ENCODE assay signal across 8 cellular contexts in genomic region chr20:53586640-53587039, GRCh38. TPM values are rescaled to one million over a fixed set of nuclear protein-coding genes. Genes with fewer than 3 reads are reported as not detected.
DNase-seq lines count a peak whose midpoint lies in the region; ATAC-seq and TF ChIP-seq lines count a peak whose summit lies in the region.

No MANE protein-coding gene starts in this region.

- peak overlapping the region; percentile 93 for H3K27ac Mint-ChIP-seq in stimulated activated naive CD8-positive, alpha-beta T cell treated with anti-CD3 and anti-CD28 coated beads, Interleukin-15, Interleukin-2, amounts not matched to agents 100 ng/mL and 50 ng/mL, for 24 hours
- H3K27ac Mint-ChIP-seq in activated CD8-positive, alpha-beta T cell treated with anti-CD3 and anti-CD28 coated beads for 36 hours: peak overlapping the region; percentile 94
- H3K27ac Mint-ChIP-seq in glutamatergic neuron (ENCODE audit: unreplicated experiment): no peak overlapping the region

- H3K4me3 Mint-ChIP-seq in stimulated activated naive CD8-positive, alpha-beta T cell treated with anti-CD3 and anti-CD28 coated beads, Interleukin-15, Interleukin-2, amounts not matched to agents 100 ng/mL and 50 ng/mL, for 24 hours: peak overlapping the region; percentile 75
- peak overlapping the region; percentile 90 for H3K4me3 Mint-ChIP-seq in activated CD8-positive, alpha-beta T cell treated with anti-CD3 and anti-CD28 coated beads for 36 hours
- no peak overlapping the region for H3K4me3 Mint-ChIP-seq in glutamatergic neuron (ENCODE audit: unreplicated experiment)

- TF ChIP-seq POLR2A in vagina (IDR thresholded peaks at IDR 0.05): no peak

- peaks cover 19% of the 10 kb centered on the region for H3K36me3 Mint-ChIP-seq in stimulated activated naive CD8-positive, alpha-beta T cell treated with anti-CD3 and anti-CD28 coated beads, Interleukin-15, Interleukin-2, amounts not matched to agents 100 ng/mL and 50 ng/mL, for 24 hours (ENCODE audit: low read depth)
- H3K36me3 Mint-ChIP-seq in activated CD8-positive, alpha-beta T cell treated with anti-CD3 and anti-CD28 coated beads for 36 hours (ENCODE audit: low read depth): peaks cover 36% of the 10 kb centered on the region
- no peaks in the 10 kb centered on the region for H3K36me3 Mint-ChIP-seq in glutamatergic neuron (ENCODE audit: unreplicated experiment)

- CTCF ChIA-PET in activated CD8-positive, alpha-beta T cell treated with anti-CD3 and anti-CD28 coated beads for 36 hours (lab: Charles Lee): interaction anchor here (1.2 kb wide), 1 partner anchor 353 kb away, joined by 3 read pairs; no protein-coding TSS in a partner anchor
- CTCF ChIA-PET in A673 (lab: Charles Lee): no interaction called here

- intact Hi-C loops in activated CD8-positive, alpha-beta T cell treated with anti-CD3 and anti-CD28 coated beads for 36 hours (cut with micrococcal nuclease): no loop called here
- intact Hi-C loops in vagina (cut with DNase I): loop anchor here (5.0 kb wide), 1 partner anchor 36 kb away; no protein-coding TSS in a partner anchor
- intact Hi-C loops in A673 (cut with micrococcal nuclease; ENCODE audit: unreplicated experiment): no loop called here

- no peak overlapping the region for H3K4me3 ChIP-seq in mesodermal cell (ENCODE audit: extremely low read depth, insufficient read depth, low read length, poor library complexity, severe bottlenecking)
- no peak overlapping the region for H3K4me3 ChIP-seq in vagina
- no peak overlapping the region for H3K4me3 ChIP-seq in A673 (ENCODE audit: low read depth, low read length, poor library complexity, severe bottlenecking)

- no TSS peak for BruUV-seq in A673 (replicated peaks; lab: Mats Ljungman, UMichigan)

- peaks cover 87% of the 10 kb centered on the region for H3K4me1 Mint-ChIP-seq in stimulated activated naive CD8-positive, alpha-beta T cell treated with anti-CD3 and anti-CD28 coated beads, Interleukin-15, Interleukin-2, amounts not matched to agents 100 ng/mL and 50 ng/mL, for 24 hours (ENCODE audit: low read depth)
- peaks cover 57% of the 10 kb centered on the region for H3K4me1 Mint-ChIP-seq in activated CD8-positive, alpha-beta T cell treated with anti-CD3 and anti-CD28 coated beads for 36 hours (ENCODE audit: low read depth)
- H3K4me1 Mint-ChIP-seq in glutamatergic neuron (ENCODE audit: low read depth, unreplicated experiment): peaks cover 38% of the 10 kb centered on the region

- no peaks in the 10 kb centered on the region for H3K27me3 Mint-ChIP-seq in stimulated activated naive CD8-positive, alpha-beta T cell treated with anti-CD3 and anti-CD28 coated beads, Interleukin-15, Interleukin-2, amounts not matched to agents 100 ng/mL and 50 ng/mL, for 24 hours
- H3K27me3 Mint-ChIP-seq in activated CD8-positive, alpha-beta T cell treated with anti-CD3 and anti-CD28 coated beads for 36 hours: no peaks in the 10 kb centered on the region
- no peaks in the 10 kb centered on the region for H3K27me3 Mint-ChIP-seq in glutamatergic neuron (ENCODE audit: unreplicated experiment)

- TF ChIP-seq CTCF in activated CD8-positive, alpha-beta T cell treated with anti-CD3 and anti-CD28 coated beads for 36 hours (IDR thresholded peaks at IDR 0.05): no peak
- TF ChIP-seq CTCF in vagina (IDR thresholded peaks at IDR 0.05) (no peak), A673 (conservative IDR thresholded peaks at IDR 0.05; ENCODE audit: low read depth, low read length) (no peak), glutamatergic neuron (IDR thresholded peaks at IDR 0.05; ENCODE audit: partially characterized antibody, unreplicated experiment) (no peak)

- no peak for ATAC-seq in stimulated activated naive CD8-positive, alpha-beta T cell treated with anti-CD3 and anti-CD28 coated beads, Interleukin-15, Interleukin-2, amounts not matched to agents 100 U/mL and 50 U/mL, for 24 hours
- ATAC-seq in activated CD8-positive, alpha-beta T cell treated with anti-CD3 and anti-CD28 coated beads for 36 hours: no peak
- ATAC-seq in GM21515 (IDR thresholded peaks at IDR 0.05; ENCODE audit: unreplicated experiment): no peak

- H3K27me3 ChIP-seq in vagina (no peaks in the 10 kb centered on the region), A673 (replicated peaks; ENCODE audit: insufficient read depth, low read depth, low read length, poor library complexity) (no peaks in the 10 kb centered on the region)

- H3K9me3 Mint-ChIP-seq in stimulated activated naive CD8-positive, alpha-beta T cell treated with anti-CD3 and anti-CD28 coated beads, Interleukin-15, Interleukin-2, amounts not matched to agents 100 ng/mL and 50 ng/mL, for 24 hours: no peaks in the 10 kb centered on the region
- H3K9me3 Mint-ChIP-seq in activated CD8-positive, alpha-beta T cell treated with anti-CD3 and anti-CD28 coated beads for 36 hours: no peaks in the 10 kb centered on the region
- no peaks in the 10 kb centered on the region for H3K9me3 Mint-ChIP-seq in glutamatergic neuron (ENCODE audit: unreplicated experiment)

- H3K36me3 ChIP-seq in mesodermal cell (ENCODE audit: control insufficient read depth, insufficient read depth, low read length) (peaks cover 14% of the 10 kb centered on the region), vagina (peaks cover 0 to 9% of the 10 kb centered on the region in 2 donors), A673 (ENCODE audit: insufficient read depth, low read length, poor library complexity, severe bottlenecking) (peaks cover 14% of the 10 kb centered on the region)

- 80 to 94% methylated on average over 4 to 5 of the region's 6 CpGs for WGBS in mesodermal cell (ENCODE audit: insufficient coverage in 2 of 2), 2 experiments

- POLR2A ChIA-PET in activated CD8-positive, alpha-beta T cell treated with anti-CD3 and anti-CD28 coated beads for 36 hours (lab: Charles Lee): interaction anchor here (0.7 to 2.0 kb wide), 3 partner anchors 36 to 348 kb away, joined by 3 to 7 read pairs (median 4); no protein-coding TSS in a partner anchor
- POLR2A ChIA-PET in A673 (lab: Charles Lee; ENCODE audit: low non-redundant PET): no interaction called here

- no peak for DNase-seq in stimulated activated naive CD8-positive, alpha-beta T cell treated with anti-CD3 and anti-CD28 coated beads, Interleukin-15, Interleukin-2, amounts not matched to agents 100 U/mL and 50 U/mL, for 24 hours
- no peak for DNase-seq in activated CD8-positive, alpha-beta T cell treated with anti-CD3 and anti-CD28 coated beads for 36 hours
- DNase-seq in vagina (ENCODE audit: extremely low spot score in 2 of 2): no peak
- no peak for DNase-seq in A673 (ENCODE audit: low spot score)
- no peak for DNase-seq in glutamatergic neuron

- H3K4me1 ChIP-seq in mesodermal cell (ENCODE audit: control insufficient read depth, insufficient read depth, low read length, poor library complexity, severe bottlenecking) (peaks cover 42% of the 10 kb centered on the region), vagina (peaks cover 66% of the 10 kb centered on the region), A673 (ENCODE audit: insufficient read depth, low read length, poor library complexity, severe bottlenecking) (peaks cover 46% of the 10 kb centered on the region)

- H3K27ac ChIP-seq in mesodermal cell (ENCODE audit: low read depth, low read length, severe bottlenecking): peak overlapping the region; percentile 29
- peak overlapping the region; percentile 68 for H3K27ac ChIP-seq in vagina
- no peak overlapping the region for H3K27ac ChIP-seq in A673 (ENCODE audit: low read depth, low read length, poor library complexity, severe bottlenecking)

- no peaks in the 10 kb centered on the region for H3K9me3 ChIP-seq in mesodermal cell (ENCODE audit: control insufficient read depth, low read length)
- no peaks in the 10 kb centered on the region for H3K9me3 ChIP-seq in vagina
- no peaks in the 10 kb centered on the region for H3K9me3 ChIP-seq in A673 (ENCODE audit: low read depth, low read length, poor library complexity, severe bottlenecking)

RNA-seq across cellular contexts. Expression of gene ZNF217, which starts 7.0 kb away (rescaled TPM):
- total RNA-seq in activated CD8-positive, alpha-beta T cell treated with anti-CD3 and anti-CD28 coated beads for 36 hours: 10 to 100 TPM; 51.3 to 51.8 TPM
- polyA plus RNA-seq in mesodermal cell (2013, experiment 1 of 2): 56.3 TPM
- 49.3 TPM for polyA plus RNA-seq in mesodermal cell (2013, experiment 2 of 2)
- total RNA-seq in vagina: 30.4 TPM
- total RNA-seq in A673 (2021): 27.0 and 37.7 TPM in 2 replicates
- 64.7 TPM for total RNA-seq in glutamatergic neuron (ENCODE audit: unreplicated experiment)
